In genomic region chr4:37685726-37686372, GRCh38 we compare ENCODE assay signal across 1 cellular context.
A peak's percentile ranks its signal among the peaks of the same experiment; 100 is the strongest.
TF ChIP-seq lines count a peak whose summit lies in the region.

No MANE protein-coding gene starts in this region.

TF ChIP-seq in HepG2, 621 proteins besides CTCF, POLR2A, EP300 and RAD21 (continued from another document and continues in another):
- TF ChIP-seq NFAT5 (CRISPR knock-in tag; IDR thresholded peaks at IDR 0.05) (no peak), NFKBIZ (CRISPR knock-in tag; IDR thresholded peaks at IDR 0.05) (peak; percentile 27; the same call in 1 of the 2 replicates), NCOA2 (CRISPR knock-in tag; IDR thresholded peaks at IDR 0.05) (peak; percentile 13; the same call in 1 of the 2 replicates), ZBTB7B (CRISPR knock-in tag; IDR thresholded peaks at IDR 0.05) (0 out of 2 replicates have a peak, but pooled peaks have one; percentile 51), KLF16 (CRISPR knock-in tag; IDR thresholded peaks at IDR 0.05) (no peak; a peak in 1 of 4 replicates), ZNF224 (CRISPR knock-in tag; IDR thresholded peaks at IDR 0.05) (no peak), ZNF597 (CRISPR knock-in tag; IDR thresholded peaks at IDR 0.05) (no peak), SIX4 (CRISPR knock-in tag; IDR thresholded peaks at IDR 0.05) (no peak), CENPT (CRISPR knock-in tag; IDR thresholded peaks at IDR 0.05; ENCODE audit: low read depth) (0 out of 2 replicates have a peak, but pooled peaks have one; percentile 28), ZNF850 (CRISPR knock-in tag; conservative IDR thresholded peaks at IDR 0.05) (no peak), SP2 (CRISPR knock-in tag; IDR thresholded peaks at IDR 0.05) (no peak), RXRB (CRISPR knock-in tag; IDR thresholded peaks at IDR 0.05; ENCODE audit: borderline replicate concordance) (no peak), SIN3A (IDR thresholded peaks at IDR 0.05; ENCODE audit: borderline replicate concordance, low read depth, low read length) (peak; percentile 55; the same call in 1 of the 2 replicates), TRIM22 (IDR thresholded peaks at IDR 0.05) (no peak), SP5 (CRISPR knock-in tag; IDR thresholded peaks at IDR 0.05; ENCODE audit: borderline replicate concordance, low read depth) (no peak), MYNN (CRISPR knock-in tag; IDR thresholded peaks at IDR 0.05; ENCODE audit: low read depth) (no peak), ZNF619 (CRISPR knock-in tag; IDR thresholded peaks at IDR 0.05) (peak; percentile 20; the same call in 1 of the 2 replicates), CEBPG (CRISPR knock-in tag; IDR thresholded peaks at IDR 0.05) (no peak), ZNF788 (CRISPR knock-in tag; IDR thresholded peaks at IDR 0.05; ENCODE audit: borderline replicate concordance) (no peak), RNF219 (CRISPR knock-in tag; IDR thresholded peaks at IDR 0.05) (no peak), KDM4B (CRISPR knock-in tag; IDR thresholded peaks at IDR 0.05) (no peak), ZIK1 (CRISPR knock-in tag; IDR thresholded peaks at IDR 0.05; ENCODE audit: borderline replicate concordance, low read depth) (no peak), MAFK (conservative IDR thresholded peaks at IDR 0.05 in 1 of 2, IDR thresholded peaks at IDR 0.05 in 1 of 2; ENCODE audit: low read length in 2 of 2) (no peak), GPN1 (CRISPR knock-in tag; IDR thresholded peaks at IDR 0.05; ENCODE audit: borderline replicate concordance) (no peak), ZUFSP (CRISPR knock-in tag; IDR thresholded peaks at IDR 0.05; ENCODE audit: borderline replicate concordance) (no peak), ISX (CRISPR knock-in tag; conservative IDR thresholded peaks at IDR 0.05) (no peak), ZNF670 (CRISPR knock-in tag; IDR thresholded peaks at IDR 0.05; ENCODE audit: borderline replicate concordance) (peak; percentile 39; the same call in 1 of the 2 replicates), XRCC5 (optimal IDR thresholded peaks at IDR 0.05; ENCODE audit: low read length) (no peak), ZC3H4 (CRISPR knock-in tag; IDR thresholded peaks at IDR 0.05; ENCODE audit: borderline replicate concordance) (no peak), MED13 (CRISPR knock-in tag; IDR thresholded peaks at IDR 0.05) (no peak; the same call in 1 of the 2 replicates), CREM (IDR thresholded peaks at IDR 0.05) (no peak), CREM (CRISPR knock-in tag; IDR thresholded peaks at IDR 0.05) (no peak), ZNF800 (CRISPR knock-in tag; IDR thresholded peaks at IDR 0.05) (peak; percentile 70; the same call in 1 of the 2 replicates), EZH2 (conservative IDR thresholded peaks at IDR 0.05; ENCODE audit: low read depth, low read length) (no peak), JUND (CRISPR knock-in tag; IDR thresholded peaks at IDR 0.05) (no peak), ZBTB20 (CRISPR knock-in tag; IDR thresholded peaks at IDR 0.05; ENCODE audit: borderline replicate concordance, low read depth) (no peak), SMAD9 (CRISPR knock-in tag; IDR thresholded peaks at IDR 0.05) (no peak), MBNL3 (CRISPR knock-in tag; conservative IDR thresholded peaks at IDR 0.05) (no peak), EHMT2 (IDR thresholded peaks at IDR 0.05; ENCODE audit: borderline replicate concordance, low read depth, low read length) (no peak), ZNF816 (CRISPR knock-in tag; IDR thresholded peaks at IDR 0.05; ENCODE audit: borderline replicate concordance) (peak; percentile 49; the same call in 1 of the 2 replicates), MIER3 (CRISPR knock-in tag; IDR thresholded peaks at IDR 0.05; ENCODE audit: borderline replicate concordance) (no peak), GTF3A (CRISPR knock-in tag; conservative IDR thresholded peaks at IDR 0.05) (no peak), NR2F6 (IDR thresholded peaks at IDR 0.05) (no peak), NR2F6 (CRISPR knock-in tag; IDR thresholded peaks at IDR 0.05) (no peak), TBP (CRISPR knock-in tag; IDR thresholded peaks at IDR 0.05) (0 out of 2 replicates have a peak, but pooled peaks have one; percentile 1), ARNT2 (CRISPR knock-in tag; IDR thresholded peaks at IDR 0.05; ENCODE audit: low read depth) (no peak; the same call in 1 of the 2 replicates), DZIP1 (CRISPR knock-in tag; IDR thresholded peaks at IDR 0.05) (no peak), MZF1 (CRISPR knock-in tag; IDR thresholded peaks at IDR 0.05; ENCODE audit: borderline replicate concordance) (no peak), FOXA1 (IDR thresholded peaks at IDR 0.05) (no peak), FOXA1 (CRISPR knock-in tag; IDR thresholded peaks at IDR 0.05) (no peak), HIVEP1 (CRISPR knock-in tag; IDR thresholded peaks at IDR 0.05) (peak; percentile 33; the same call in 1 of the 2 replicates), MLX (CRISPR knock-in tag; IDR thresholded peaks at IDR 0.05) (no peak), MEF2D (CRISPR knock-in tag; IDR thresholded peaks at IDR 0.05) (no peak), ZFYVE20 (CRISPR knock-in tag; IDR thresholded peaks at IDR 0.05; ENCODE audit: borderline replicate concordance, low read depth) (no peak), NFE2L2 (IDR thresholded peaks at IDR 0.05; ENCODE audit: low read length) (no peak), SALL1 (CRISPR knock-in tag; IDR thresholded peaks at IDR 0.05) (peak; percentile 54; the same call in 1 of the 2 replicates), ZNF354B (CRISPR knock-in tag; IDR thresholded peaks at IDR 0.05) (0 out of 2 replicates have a peak, but pooled peaks have one; percentile 55)
